In genomic region chr9:74036549-74037231, GRCh38 we compare ENCODE assay signal across 18 cellular contexts.
DNase-seq lines count a peak whose midpoint lies in the region; ATAC-seq, FAIRE-seq and TF ChIP-seq lines count a peak whose summit lies in the region.
"Had no signal": no experiment of that assay in that cellular context is flagged by ENCODE, and none has a peak within 500 bp of the region (broad histone marks: within the 10 kb centered on the region; RNA-seq: fewer than 3 reads in every experiment).

No MANE protein-coding gene starts in this region.

- H3K4me3 Mint-ChIP-seq in activated T-cell treated with anti-CD3 and anti-CD28 coated beads, Interleukin-2, amount 50 U/mL, for 72 hours = peak overlapping the region in 1 of 2 donors; percentile 73

- no peak for DNase-seq in activated T-cell treated with anti-CD3 and anti-CD28 coated beads, Interleukin-2, amount 50 U/mL, for 72 hours
- no peak for DNase-seq in activated T-cell treated with anti-CD3 and anti-CD28 coated beads for 4 hours
- peak; percentile 73 for DNase-seq in MV-4-11 (lab: John Stamatoyannopoulos, UW)
- peak; percentile 13 for DNase-seq in renal cortical epithelial cell (ENCODE audit: low read depth)
- DNase-seq in kidney = no peak
- no peak for DNase-seq in DMS53 (lab: John Stamatoyannopoulos, UW)
- no peak for DNase-seq in NCI-H526 (lab: John Stamatoyannopoulos, UW)
- DNase-seq: activated T-cell treated with anti-CD3 and anti-CD28 coated beads, Interleukin-2, amount 50 U/mL, for 48 hours; brain microvascular endothelial cell; GOT3; NCI-H1092; NCI-H510A treated with DMSO at 0.1 percent for 48 hours; right cardiac atrium; SHP77 treated with DMSO at 0.1 percent for 48 hours had no signal

- peak; percentile 29 to 95 for ATAC-seq in activated T-cell treated with anti-CD3 and anti-CD28 coated beads, Interleukin-2, amount 50 U/mL, for 72 hours (replicated peaks in 1 of 2)
- ATAC-seq in HG03060 (IDR thresholded peaks at IDR 0.05; ENCODE audit: low read depth, unreplicated experiment) = peak; percentile 90
- ATAC-seq: A549, right cardiac atrium had no signal

- no peaks in the 10 kb centered on the region for H3K9me3 Mint-ChIP-seq in activated T-cell treated with anti-CD3 and anti-CD28 coated beads, Interleukin-2, amount 50 U/mL, for 72 hours

- no peak for FAIRE-seq in kidney (lab: Jason Lieb, UNC)
- FAIRE-seq: A549, GM12892 had no signal

- H3K36me3 ChIP-seq in kidney (ENCODE audit: control insufficient read depth in 1 of 2, insufficient read depth in 2 of 2, low read length in 2 of 2) = no peaks in the 10 kb centered on the region
- H3K36me3 ChIP-seq: brain microvascular endothelial cell, thoracic aorta had no signal

- no peak for TF ChIP-seq CTCF in kidney (IDR thresholded peaks at IDR 0.05; ENCODE audit: borderline replicate concordance, extremely low read depth, insufficient read depth)

- H3K9ac ChIP-seq in kidney (ENCODE audit: low read length in 2 of 2) = no peak overlapping the region

- H3K27ac Mint-ChIP-seq in activated T-cell treated with anti-CD3 and anti-CD28 coated beads, Interleukin-2, amount 50 U/mL, for 72 hours = peak overlapping the region; percentile 81

- intact Hi-C loops in kidney (cut with DNase I) = no loop called here

- no peak overlapping the region for H3K27ac ChIP-seq in kidney (ENCODE audit: low read depth in 2 of 2, low read length in 2 of 2)
- H3K27ac ChIP-seq: A549, brain microvascular endothelial cell, thoracic aorta had no signal

- no peak overlapping the region for H3K4me3 ChIP-seq in kidney (ENCODE audit: low read length in 2 of 2)
- H3K4me3 ChIP-seq: A549, thoracic aorta had no signal

- H3K4me1 ChIP-seq in kidney (ENCODE audit: control insufficient read depth in 1 of 2, insufficient read depth in 1 of 2, low read depth in 1 of 2, low read length in 2 of 2) = no peaks in the 10 kb centered on the region
- H3K4me1 ChIP-seq: A549 had no signal

- no peaks in the 10 kb centered on the region for H3K9me3 ChIP-seq in kidney (ENCODE audit: control insufficient read depth in 1 of 2, low read length in 2 of 2)
- H3K9me3 ChIP-seq: A549, thoracic aorta had no signal

- no peaks in the 10 kb centered on the region for H3K4me1 Mint-ChIP-seq in activated T-cell treated with anti-CD3 and anti-CD28 coated beads, Interleukin-2, amount 50 U/mL, for 72 hours (ENCODE audit: low read depth)

- H3K36me3 Mint-ChIP-seq in activated T-cell treated with anti-CD3 and anti-CD28 coated beads, Interleukin-2, amount 50 U/mL, for 72 hours (ENCODE audit: insufficient read depth in 2 of 2) = no peaks in the 10 kb centered on the region

- no peaks in the 10 kb centered on the region for H3K27me3 Mint-ChIP-seq in activated T-cell treated with anti-CD3 and anti-CD28 coated beads, Interleukin-2, amount 50 U/mL, for 72 hours (ENCODE audit: low read depth)

Comparison
In these comparisons a context has a peak if more than half of its experiments do, and no peak if none do; other contexts are left out.
1. DNase-seq: peak in MV-4-11 (single experiment) and renal cortical epithelial cell (single experiment); none in activated T-cell treated with anti-CD3 and anti-CD28 coated beads, Interleukin-2, amount 50 U/mL, for 72 hours (0 of 2), activated T-cell treated with anti-CD3 and anti-CD28 coated beads for 4 hours (single experiment), kidney (single experiment), DMS53 (single experiment) and NCI-H526 (0 of 2).